In the genomic region with DNA sequence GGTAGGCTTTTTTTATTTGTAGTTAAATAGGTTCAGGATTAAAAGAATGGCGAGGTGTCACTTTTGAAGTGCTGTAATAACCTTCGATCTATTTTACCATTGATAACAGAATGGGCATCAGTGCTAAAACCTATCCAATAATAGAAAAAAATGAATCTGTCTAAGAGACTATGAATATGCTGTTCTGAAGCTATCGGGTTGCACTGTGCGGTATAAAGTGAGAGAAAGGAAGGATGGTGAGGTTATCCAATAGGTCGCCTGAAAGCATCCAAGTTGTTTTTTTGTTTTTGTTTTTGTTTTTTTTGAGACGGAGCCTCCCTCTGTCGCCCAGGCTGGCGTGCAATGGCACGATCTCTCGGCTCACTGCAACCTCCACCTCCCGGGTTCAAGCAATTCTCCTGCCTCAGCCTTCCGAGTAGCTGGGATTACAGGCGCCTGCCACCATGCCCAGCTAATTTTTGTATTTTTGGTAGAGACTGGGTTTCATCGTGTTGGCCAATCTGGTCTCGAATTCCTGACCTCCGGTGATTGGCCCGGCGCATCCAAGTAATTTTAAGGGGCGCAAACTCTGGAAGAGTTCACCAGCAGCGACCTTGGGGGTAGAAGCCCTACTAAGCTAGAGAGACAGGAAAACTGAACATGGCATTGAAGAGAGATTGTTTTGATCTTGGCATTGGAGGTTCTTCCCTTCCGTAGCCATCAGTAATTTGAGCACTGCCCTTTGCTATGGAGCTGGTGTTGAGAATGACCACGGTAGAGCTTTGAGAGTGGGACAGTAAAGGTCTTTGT, we compare ENCODE assay signal across 1 cellular context.
TF ChIP-seq lines count a peak whose summit lies in the region.

No MANE protein-coding gene starts in this region.

TF ChIP-seq in HepG2, 621 proteins besides CTCF, POLR2A, EP300 and RAD21 (continued from another document and continues in another):
- TF ChIP-seq SP140L (CRISPR knock-in tag; IDR thresholded peaks at IDR 0.05; ENCODE audit: borderline replicate concordance) (0 out of 2 replicates have a peak, but pooled peaks have one; percentile 3), ZNF326 (CRISPR knock-in tag; IDR thresholded peaks at IDR 0.05; ENCODE audit: borderline replicate concordance) (no peak), ZNF567 (CRISPR knock-in tag; IDR thresholded peaks at IDR 0.05; ENCODE audit: borderline replicate concordance) (0 out of 2 replicates have a peak, but pooled peaks have one; percentile 25), ZNF430 (CRISPR knock-in tag; IDR thresholded peaks at IDR 0.05) (0 out of 2 replicates have a peak, but pooled peaks have one; percentile 24), ARHGAP35 (CRISPR knock-in tag; IDR thresholded peaks at IDR 0.05; ENCODE audit: borderline replicate concordance) (no peak), ZNF207 (IDR thresholded peaks at IDR 0.05; ENCODE audit: borderline replicate concordance) (no peak), NR3C1 (CRISPR knock-in tag; IDR thresholded peaks at IDR 0.05) (no peak), FOXA3 (CRISPR knock-in tag; IDR thresholded peaks at IDR 0.05) (no peak), ONECUT2 (CRISPR knock-in tag; IDR thresholded peaks at IDR 0.05) (no peak), RXRB (CRISPR knock-in tag; IDR thresholded peaks at IDR 0.05; ENCODE audit: borderline replicate concordance) (no peak), ZNF644 (CRISPR knock-in tag; IDR thresholded peaks at IDR 0.05; ENCODE audit: low read depth) (0 out of 2 replicates have a peak, but pooled peaks have one; percentile 1), YY1 (IDR thresholded peaks at IDR 0.05; ENCODE audit: insufficient read depth, insufficient replicate concordance, low read depth, low read length) (no peak), ZNF234 (CRISPR knock-in tag; conservative IDR thresholded peaks at IDR 0.05) (no peak), SRY (CRISPR knock-in tag; IDR thresholded peaks at IDR 0.05) (no peak), YEATS2 (CRISPR knock-in tag; IDR thresholded peaks at IDR 0.05; ENCODE audit: borderline replicate concordance) (no peak), LCORL (IDR thresholded peaks at IDR 0.05) (no peak), LCORL (CRISPR knock-in tag; IDR thresholded peaks at IDR 0.05) (peak; percentile 43; the same call in 1 of the 2 replicates), ZFX (CRISPR knock-in tag; IDR thresholded peaks at IDR 0.05; ENCODE audit: low read depth) (0 out of 2 replicates have a peak, but pooled peaks have one; percentile 4), ZNF33B (CRISPR knock-in tag; IDR thresholded peaks at IDR 0.05) (no peak), ZNF337 (CRISPR knock-in tag; IDR thresholded peaks at IDR 0.05; ENCODE audit: borderline replicate concordance, low read depth) (no peak), ZNF547 (CRISPR knock-in tag; IDR thresholded peaks at IDR 0.05) (no peak), ZNF761 (CRISPR knock-in tag; conservative IDR thresholded peaks at IDR 0.05) (no peak), ZNF747 (CRISPR knock-in tag; IDR thresholded peaks at IDR 0.05; ENCODE audit: borderline replicate concordance) (no peak), ZNF569 (CRISPR knock-in tag; IDR thresholded peaks at IDR 0.05; ENCODE audit: borderline replicate concordance) (no peak), MBNL3 (CRISPR knock-in tag; conservative IDR thresholded peaks at IDR 0.05) (no peak), HNRNPUL1 (IDR thresholded peaks at IDR 0.05; ENCODE audit: low read depth, low read length) (no peak), ZZZ3 (CRISPR knock-in tag; IDR thresholded peaks at IDR 0.05; ENCODE audit: borderline replicate concordance) (no peak), ZFAT (CRISPR knock-in tag; conservative IDR thresholded peaks at IDR 0.05) (no peak), ZNF468 (CRISPR knock-in tag; IDR thresholded peaks at IDR 0.05) (no peak), KAT7 (CRISPR knock-in tag; IDR thresholded peaks at IDR 0.05; ENCODE audit: borderline replicate concordance) (no peak), MTF1 (CRISPR knock-in tag; IDR thresholded peaks at IDR 0.05) (peak; percentile 47; the same call in 1 of the 2 replicates), RBAK (CRISPR knock-in tag; IDR thresholded peaks at IDR 0.05) (no peak), SOX6 (IDR thresholded peaks at IDR 0.05) (no peak), SOX6 (CRISPR knock-in tag; IDR thresholded peaks at IDR 0.05) (no peak; the same call in 1 of the 2 replicates)
- TF ChIP-seq, protein P1, sequence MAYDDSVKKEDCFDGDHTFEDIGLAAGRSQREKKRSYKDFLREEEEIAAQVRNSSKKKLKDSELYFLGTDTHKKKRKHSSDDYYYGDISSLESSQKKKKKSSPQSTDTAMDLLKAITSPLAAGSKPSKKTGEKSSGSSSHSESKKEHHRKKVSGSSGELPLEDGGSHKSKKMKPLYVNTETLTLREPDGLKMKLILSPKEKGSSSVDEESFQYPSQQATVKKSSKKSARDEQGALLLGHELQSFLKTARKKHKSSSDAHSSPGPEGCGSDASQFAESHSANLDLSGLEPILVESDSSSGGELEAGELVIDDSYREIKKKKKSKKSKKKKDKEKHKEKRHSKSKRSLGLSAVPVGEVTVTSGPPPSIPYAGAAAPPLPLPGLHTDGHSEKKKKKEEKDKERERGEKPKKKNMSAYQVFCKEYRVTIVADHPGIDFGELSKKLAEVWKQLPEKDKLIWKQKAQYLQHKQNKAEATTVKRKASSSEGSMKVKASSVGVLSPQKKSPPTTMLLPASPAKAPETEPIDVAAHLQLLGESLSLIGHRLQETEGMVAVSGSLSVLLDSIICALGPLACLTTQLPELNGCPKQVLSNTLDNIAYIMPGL (CRISPR knock-in tag; IDR thresholded peaks at IDR 0.05; ENCODE audit: borderline replicate concordance in 1 of 2, low read depth in 1 of 2) = peak; percentile 9 to 41; a peak in 2 of 4 replicates
- TF ChIP-seq, protein P2, sequence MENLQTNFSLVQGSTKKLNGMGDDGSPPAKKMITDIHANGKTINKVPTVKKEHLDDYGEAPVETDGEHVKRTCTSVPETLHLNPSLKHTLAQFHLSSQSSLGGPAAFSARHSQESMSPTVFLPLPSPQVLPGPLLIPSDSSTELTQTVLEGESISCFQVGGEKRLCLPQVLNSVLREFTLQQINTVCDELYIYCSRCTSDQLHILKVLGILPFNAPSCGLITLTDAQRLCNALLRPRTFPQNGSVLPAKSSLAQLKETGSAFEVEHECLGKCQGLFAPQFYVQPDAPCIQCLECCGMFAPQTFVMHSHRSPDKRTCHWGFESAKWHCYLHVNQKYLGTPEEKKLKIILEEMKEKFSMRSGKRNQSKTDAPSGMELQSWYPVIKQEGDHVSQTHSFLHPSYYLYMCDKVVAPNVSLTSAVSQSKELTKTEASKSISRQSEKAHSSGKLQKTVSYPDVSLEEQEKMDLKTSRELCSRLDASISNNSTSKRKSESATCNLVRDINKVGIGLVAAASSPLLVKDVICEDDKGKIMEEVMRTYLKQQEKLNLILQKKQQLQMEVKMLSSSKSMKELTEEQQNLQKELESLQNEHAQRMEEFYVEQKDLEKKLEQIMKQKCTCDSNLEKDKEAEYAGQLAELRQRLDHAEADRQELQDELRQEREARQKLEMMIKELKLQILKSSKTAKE (CRISPR knock-in tag; IDR thresholded peaks at IDR 0.05; ENCODE audit: borderline replicate concordance) = no peak
- TF ChIP-seq, protein P3, sequence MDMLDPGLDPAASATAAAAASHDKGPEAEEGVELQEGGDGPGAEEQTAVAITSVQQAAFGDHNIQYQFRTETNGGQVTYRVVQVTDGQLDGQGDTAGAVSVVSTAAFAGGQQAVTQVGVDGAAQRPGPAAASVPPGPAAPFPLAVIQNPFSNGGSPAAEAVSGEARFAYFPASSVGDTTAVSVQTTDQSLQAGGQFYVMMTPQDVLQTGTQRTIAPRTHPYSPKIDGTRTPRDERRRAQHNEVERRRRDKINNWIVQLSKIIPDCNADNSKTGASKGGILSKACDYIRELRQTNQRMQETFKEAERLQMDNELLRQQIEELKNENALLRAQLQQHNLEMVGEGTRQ (IDR thresholded peaks at IDR 0.05; ENCODE audit: low read depth, low read length) = no peak
- TF ChIP-seq, protein P3 (CRISPR knock-in tag; IDR thresholded peaks at IDR 0.05; ENCODE audit: borderline replicate concordance) = no peak
- TF ChIP-seq, protein P4, sequence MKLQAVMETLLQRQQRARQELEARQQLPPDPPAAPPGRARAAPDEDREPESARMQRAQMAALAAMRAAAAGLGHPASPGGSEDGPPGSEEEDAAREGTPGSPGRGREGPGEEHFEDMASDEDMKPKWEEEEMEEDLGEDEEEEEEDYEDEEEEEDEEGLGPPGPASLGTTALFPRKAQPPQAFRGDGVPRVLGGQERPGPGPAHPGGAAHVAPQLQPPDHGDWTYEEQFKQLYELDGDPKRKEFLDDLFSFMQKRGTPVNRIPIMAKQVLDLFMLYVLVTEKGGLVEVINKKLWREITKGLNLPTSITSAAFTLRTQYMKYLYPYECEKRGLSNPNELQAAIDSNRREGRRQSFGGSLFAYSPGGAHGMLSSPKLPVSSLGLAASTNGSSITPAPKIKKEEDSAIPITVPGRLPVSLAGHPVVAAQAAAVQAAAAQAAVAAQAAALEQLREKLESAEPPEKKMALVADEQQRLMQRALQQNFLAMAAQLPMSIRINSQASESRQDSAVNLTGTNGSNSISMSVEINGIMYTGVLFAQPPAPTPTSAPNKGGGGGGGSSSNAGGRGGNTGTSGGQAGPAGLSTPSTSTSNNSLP (IDR thresholded peaks at IDR 0.05; ENCODE audit: low read depth, low read length) = 0 out of 2 replicates have a peak, but pooled peaks have one; percentile 11
- TF ChIP-seq, protein P5, sequence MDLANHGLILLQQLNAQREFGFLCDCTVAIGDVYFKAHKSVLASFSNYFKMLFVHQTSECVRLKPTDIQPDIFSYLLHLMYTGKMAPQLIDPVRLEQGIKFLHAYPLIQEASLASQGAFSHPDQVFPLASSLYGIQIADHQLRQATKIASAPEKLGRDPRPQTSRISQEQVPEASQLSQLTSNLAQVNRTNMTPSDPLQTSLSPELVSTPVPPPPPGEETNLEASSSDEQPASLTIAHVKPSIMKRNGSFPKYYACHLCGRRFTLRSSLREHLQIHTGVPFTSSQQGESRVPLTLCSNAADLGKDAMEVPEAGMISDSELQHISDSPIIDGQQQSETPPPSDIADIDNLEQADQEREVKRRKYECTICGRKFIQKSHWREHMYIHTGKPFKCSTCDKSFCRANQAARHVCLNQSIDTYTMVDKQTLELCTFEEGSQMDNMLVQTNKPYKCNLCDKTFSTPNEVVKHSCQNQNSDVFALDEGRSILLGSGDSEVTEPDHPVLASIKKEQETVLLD (CRISPR knock-in tag; IDR thresholded peaks at IDR 0.05; ENCODE audit: low read depth) = no peak
- TF ChIP-seq, protein P6, sequence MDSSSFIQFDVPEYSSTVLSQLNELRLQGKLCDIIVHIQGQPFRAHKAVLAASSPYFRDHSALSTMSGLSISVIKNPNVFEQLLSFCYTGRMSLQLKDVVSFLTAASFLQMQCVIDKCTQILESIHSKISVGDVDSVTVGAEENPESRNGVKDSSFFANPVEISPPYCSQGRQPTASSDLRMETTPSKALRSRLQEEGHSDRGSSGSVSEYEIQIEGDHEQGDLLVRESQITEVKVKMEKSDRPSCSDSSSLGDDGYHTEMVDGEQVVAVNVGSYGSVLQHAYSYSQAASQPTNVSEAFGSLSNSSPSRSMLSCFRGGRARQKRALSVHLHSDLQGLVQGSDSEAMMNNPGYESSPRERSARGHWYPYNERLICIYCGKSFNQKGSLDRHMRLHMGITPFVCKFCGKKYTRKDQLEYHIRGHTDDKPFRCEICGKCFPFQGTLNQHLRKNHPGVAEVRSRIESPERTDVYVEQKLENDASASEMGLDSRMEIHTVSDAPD (CRISPR knock-in tag; IDR thresholded peaks at IDR 0.05) = no peak
- TF ChIP-seq, protein P7, sequence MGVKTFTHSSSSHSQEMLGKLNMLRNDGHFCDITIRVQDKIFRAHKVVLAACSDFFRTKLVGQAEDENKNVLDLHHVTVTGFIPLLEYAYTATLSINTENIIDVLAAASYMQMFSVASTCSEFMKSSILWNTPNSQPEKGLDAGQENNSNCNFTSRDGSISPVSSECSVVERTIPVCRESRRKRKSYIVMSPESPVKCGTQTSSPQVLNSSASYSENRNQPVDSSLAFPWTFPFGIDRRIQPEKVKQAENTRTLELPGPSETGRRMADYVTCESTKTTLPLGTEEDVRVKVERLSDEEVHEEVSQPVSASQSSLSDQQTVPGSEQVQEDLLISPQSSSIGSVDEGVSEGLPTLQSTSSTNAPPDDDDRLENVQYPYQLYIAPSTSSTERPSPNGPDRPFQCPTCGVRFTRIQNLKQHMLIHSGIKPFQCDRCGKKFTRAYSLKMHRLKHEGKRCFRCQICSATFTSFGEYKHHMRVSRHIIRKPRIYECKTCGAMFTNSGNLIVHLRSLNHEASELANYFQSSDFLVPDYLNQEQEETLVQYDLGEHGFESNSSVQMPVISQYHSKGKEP (CRISPR knock-in tag; IDR thresholded peaks at IDR 0.05) = no peak
- TF ChIP-seq, protein P8, sequence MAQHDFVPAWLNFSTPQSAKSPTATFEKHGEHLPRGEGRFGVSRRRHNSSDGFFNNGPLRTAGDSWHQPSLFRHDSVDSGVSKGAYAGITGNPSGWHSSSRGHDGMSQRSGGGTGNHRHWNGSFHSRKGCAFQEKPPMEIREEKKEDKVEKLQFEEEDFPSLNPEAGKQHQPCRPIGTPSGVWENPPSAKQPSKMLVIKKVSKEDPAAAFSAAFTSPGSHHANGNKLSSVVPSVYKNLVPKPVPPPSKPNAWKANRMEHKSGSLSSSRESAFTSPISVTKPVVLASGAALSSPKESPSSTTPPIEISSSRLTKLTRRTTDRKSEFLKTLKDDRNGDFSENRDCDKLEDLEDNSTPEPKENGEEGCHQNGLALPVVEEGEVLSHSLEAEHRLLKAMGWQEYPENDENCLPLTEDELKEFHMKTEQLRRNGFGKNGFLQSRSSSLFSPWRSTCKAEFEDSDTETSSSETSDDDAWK (CRISPR knock-in tag; IDR thresholded peaks at IDR 0.05) = no peak
- TF ChIP-seq, protein P9, sequence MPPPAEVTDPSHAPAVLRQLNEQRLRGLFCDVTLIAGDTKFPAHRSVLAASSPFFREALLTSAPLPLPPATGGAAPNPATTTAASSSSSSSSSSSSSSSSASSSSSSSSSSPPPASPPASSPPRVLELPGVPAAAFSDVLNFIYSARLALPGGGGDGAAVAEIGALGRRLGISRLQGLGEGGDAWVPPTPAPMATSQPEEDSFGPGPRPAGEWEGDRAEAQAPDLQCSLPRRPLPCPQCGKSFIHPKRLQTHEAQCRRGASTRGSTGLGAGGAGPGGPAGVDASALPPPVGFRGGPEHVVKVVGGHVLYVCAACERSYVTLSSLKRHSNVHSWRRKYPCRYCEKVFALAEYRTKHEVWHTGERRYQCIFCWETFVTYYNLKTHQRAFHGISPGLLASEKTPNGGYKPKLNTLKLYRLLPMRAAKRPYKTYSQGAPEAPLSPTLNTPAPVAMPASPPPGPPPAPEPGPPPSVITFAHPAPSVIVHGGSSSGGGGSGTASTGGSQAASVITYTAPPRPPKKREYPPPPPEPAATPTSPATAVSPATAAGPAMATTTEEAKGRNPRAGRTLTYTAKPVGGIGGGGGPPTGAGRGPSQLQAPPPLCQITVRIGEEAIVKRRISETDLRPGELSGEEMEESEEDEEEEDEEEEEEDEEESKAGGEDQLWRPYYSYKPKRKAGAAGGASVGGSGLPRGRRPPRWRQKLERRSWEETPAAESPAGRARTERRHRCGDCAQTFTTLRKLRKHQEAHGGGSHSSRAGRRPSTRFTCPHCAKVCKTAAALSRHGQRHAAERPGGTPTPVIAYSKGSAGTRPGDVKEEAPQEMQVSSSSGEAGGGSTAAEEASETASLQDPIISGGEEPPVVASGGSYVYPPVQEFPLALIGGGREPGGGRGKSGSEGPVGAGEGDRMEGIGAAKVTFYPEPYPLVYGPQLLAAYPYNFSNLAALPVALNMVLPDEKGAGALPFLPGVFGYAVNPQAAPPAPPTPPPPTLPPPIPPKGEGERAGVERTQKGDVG (CRISPR knock-in tag; IDR thresholded peaks at IDR 0.05; ENCODE audit: borderline replicate concordance) = no peak
